In genomic region chr17:61393904-61394629, GRCh38 we compare ENCODE assay signal across 13 cellular contexts. TPM values are rescaled to one million over a fixed set of nuclear protein-coding genes. Genes with fewer than 3 reads are reported as not detected.
DNase-seq lines count a peak whose midpoint lies in the region; ATAC-seq and TF ChIP-seq lines count a peak whose summit lies in the region.
"Had no signal": no experiment of that assay in that cellular context is flagged by ENCODE, and none has a peak within 500 bp of the region (broad histone marks: within the 10 kb centered on the region; RNA-seq: fewer than 3 reads in every experiment).

No MANE protein-coding gene starts in this region.

- CTCF ChIA-PET in HCT116 (lab: Charles Lee) = interaction anchor here (0.7 to 2.6 kb wide), 12 partner anchors 10 to 716 kb away, joined by 3 to 14 read pairs (median 4); partner anchors contain the start of gene BCAS3

- TF ChIP-seq POLR2A in HCT116 (IDR thresholded peaks at IDR 0.05; ENCODE audit: borderline replicate concordance, extremely low read depth, insufficient read depth, insufficient read length) = no peak

- in situ Hi-C loops in SK-MEL-5 (cut with HindIII; ENCODE audit: low pct_unique_long_range_greater_than_20kb, low sequenced_read_pairs) = no loop called here

- H4K20me1 ChIP-seq in HCT116 (ENCODE audit: insufficient read depth) (no peaks in the 10 kb centered on the region), smooth muscle cell (ENCODE audit: low read depth) (peaks cover 5% of the 10 kb centered on the region)

- H3K36me3 ChIP-seq in HCT116 (ENCODE audit: control insufficient read depth in 1 of 2, insufficient read depth in 2 of 2, low read length in 2 of 2) = no peaks in the 10 kb centered on the region
- no peaks in the 10 kb centered on the region for H3K36me3 ChIP-seq in smooth muscle cell (ENCODE audit: low read depth)

- DNase-seq in HCT116 (ENCODE audit: low read depth, low spot score) = no peak
- DNase-seq in SK-MEL-5 (ENCODE audit: low read depth, low spot score) = peak; percentile 88
- peak; percentile 13 for DNase-seq in glutamatergic neuron
- DNase-seq in smooth muscle cell (lab: John Stamatoyannopoulos, UW; ENCODE audit: unreplicated experiment) = no peak
- no peak for DNase-seq in activated CD8-positive, alpha-beta memory T cell treated with anti-CD3 and anti-CD28 coated beads for 24 hours
- no peak for DNase-seq in putamen (ENCODE audit: low spot score)
- DNase-seq: activated effector memory CD4-positive, alpha-beta T cell treated with anti-CD3 and anti-CD28 coated beads, Interleukin-2, amount 50 U/mL, for 16 hours; caudate nucleus; NCI-H2171 treated with DMSO at 0.1 percent for 48 hours; SHP77 treated with DMSO at 0.1 percent for 48 hours had no signal

- H2AFZ ChIP-seq in HCT116 (ENCODE audit: low read depth, low read length, poor library complexity, severe bottlenecking) = no peak overlapping the region
- no peak overlapping the region for H2AFZ ChIP-seq in smooth muscle cell (ENCODE audit: low read depth)

- intact Hi-C loops in HCT116 (cut with micrococcal nuclease) = no loop called here

- H3K9ac ChIP-seq in HCT116 (ENCODE audit: low read length) = no peak overlapping the region
- H3K9ac ChIP-seq in smooth muscle cell (ENCODE audit: low read depth) = no peak overlapping the region

- no peaks in the 10 kb centered on the region for H3F3A ChIP-seq in smooth muscle cell (ENCODE audit: low read depth)

- no peak for TF ChIP-seq CTCF in HCT116 (IDR thresholded peaks at IDR 0.05 in 2 of 3, conservative IDR thresholded peaks at IDR 0.05 in 1 of 3; ENCODE audit: borderline replicate concordance in 1 of 3, insufficient read depth in 1 of 3, low read depth in 2 of 3, low read length in 2 of 3)
- TF ChIP-seq CTCF in glutamatergic neuron (IDR thresholded peaks at IDR 0.05; ENCODE audit: partially characterized antibody, unreplicated experiment) = no peak
- peak; percentile 4 for TF ChIP-seq CTCF in smooth muscle cell (IDR thresholded peaks at IDR 0.05; ENCODE audit: borderline replicate concordance, insufficient read depth, poor library complexity, severe bottlenecking)

- no TSS peak for BruUV-seq in HCT116 (replicated peaks; lab: Mats Ljungman, UMichigan)

- TF ChIP-seq RAD21 in HCT116 (IDR thresholded peaks at IDR 0.05; ENCODE audit: low read depth) = no peak

- no peak overlapping the region for H3K4me3 Mint-ChIP-seq in glutamatergic neuron (ENCODE audit: unreplicated experiment)
- H3K4me3 Mint-ChIP-seq: stimulated activated effector memory CD8-positive, alpha-beta T cell treated with anti-CD3 and anti-CD28 coated beads, Interleukin-12 subunit alpha, Interleukin-12 subunit beta, amount 100 ng/mL, for 72 hours had no signal

- ATAC-seq in HCT116 = 0 out of 2 replicates have a peak, but pooled peaks have one; percentile 0
- ATAC-seq in GM19023 (IDR thresholded peaks at IDR 0.05; ENCODE audit: unreplicated experiment) = no peak
- ATAC-seq: stimulated activated effector memory CD8-positive, alpha-beta T cell treated with anti-CD3 and anti-CD28 coated beads, Interleukin-12 subunit alpha, Interleukin-12 subunit beta, amount 100 ng/mL, for 72 hours had no signal

- no peaks in the 10 kb centered on the region for H3K36me3 Mint-ChIP-seq in glutamatergic neuron (ENCODE audit: unreplicated experiment)
- H3K36me3 Mint-ChIP-seq: stimulated activated effector memory CD8-positive, alpha-beta T cell treated with anti-CD3 and anti-CD28 coated beads, Interleukin-12 subunit alpha, Interleukin-12 subunit beta, amount 100 ng/mL, for 72 hours had no signal

- RAD21 ChIA-PET in HCT116 (lab: Charles Lee; ENCODE audit: low non-redundant PET in 1 of 2, low total read pairs in 2 of 2, uncharacterized antibody in 2 of 2, unreplicated experiment in 2 of 2) = interaction anchor here (0.6 to 1.3 kb wide), 4 partner anchors 18 to 673 kb away, joined by 3 to 5 read pairs (median 4); no protein-coding TSS in a partner anchor

- H3K79me2 ChIP-seq in HCT116 (ENCODE audit: insufficient read depth, low read length) (no peaks in the 10 kb centered on the region), smooth muscle cell (ENCODE audit: low read depth) (peaks cover 26% of the 10 kb centered on the region)

- peaks cover 34% of the 10 kb centered on the region for H3K27me3 Mint-ChIP-seq in glutamatergic neuron (ENCODE audit: unreplicated experiment)

- H3K4me1 ChIP-seq in HCT116 (ENCODE audit: control insufficient read depth in 1 of 2, insufficient read depth in 2 of 2, low read length in 2 of 2) (peaks cover 12 to 17% of the 10 kb centered on the region in 2 experiments; a peak in 3 of 4 replicates), smooth muscle cell (ENCODE audit: low read depth) (peaks cover 28% of the 10 kb centered on the region)

- H3K9me2 ChIP-seq in HCT116 (ENCODE audit: insufficient read depth) = no peaks in the 10 kb centered on the region

- H3K4me2 ChIP-seq in HCT116 (ENCODE audit: low read length) (no peak overlapping the region), smooth muscle cell (peak overlapping the region; percentile 97)

- no peak overlapping the region for H3K27ac Mint-ChIP-seq in glutamatergic neuron (ENCODE audit: unreplicated experiment)
- H3K27ac Mint-ChIP-seq: stimulated activated effector memory CD8-positive, alpha-beta T cell treated with anti-CD3 and anti-CD28 coated beads, Interleukin-12 subunit alpha, Interleukin-12 subunit beta, amount 100 ng/mL, for 72 hours had no signal

- peaks cover 13% of the 10 kb centered on the region for H3K9me3 Mint-ChIP-seq in glutamatergic neuron (ENCODE audit: unreplicated experiment)
- H3K9me3 Mint-ChIP-seq: stimulated activated effector memory CD8-positive, alpha-beta T cell treated with anti-CD3 and anti-CD28 coated beads, Interleukin-12 subunit alpha, Interleukin-12 subunit beta, amount 100 ng/mL, for 72 hours had no signal

- H3K27ac ChIP-seq in HCT116 (ENCODE audit: low read depth, low read length) (peak overlapping the region; percentile 18; the same call in 1 of the 2 replicates), smooth muscle cell (ENCODE audit: low read depth) (peak overlapping the region; percentile 40)

- 17% methylated on average over 7 of the region's 7 CpGs for WGBS in smooth muscle cell (ENCODE audit: low lambda C conversion rate)

- POLR2A ChIA-PET in HCT116 (lab: Charles Lee) = no interaction called here

- peaks cover 12% of the 10 kb centered on the region for H3K4me1 Mint-ChIP-seq in glutamatergic neuron (ENCODE audit: low read depth, unreplicated experiment)

- H3K9me3 ChIP-seq in HCT116 (ENCODE audit: control insufficient read depth in 1 of 2, insufficient read depth in 1 of 2, low read depth in 1 of 2, low read length in 2 of 2) = no peaks in the 10 kb centered on the region
- H3K9me3 ChIP-seq in smooth muscle cell (replicated peaks; ENCODE audit: low read depth) = no peaks in the 10 kb centered on the region

- H3K4me3 ChIP-seq in HCT116 (replicated peaks in 1 of 2; ENCODE audit: low read depth in 1 of 2, low read length in 2 of 2) = no peak overlapping the region
- no peak overlapping the region for H3K4me3 ChIP-seq in smooth muscle cell

- H3K27me3 ChIP-seq in HCT116 (ENCODE audit: insufficient read depth, low read length) (no peaks in the 10 kb centered on the region), smooth muscle cell (ENCODE audit: low read depth) (peaks cover 9% of the 10 kb centered on the region)

TF ChIP-seq in HCT116, 20 proteins besides CTCF, POLR2A, EP300 and RAD21:
- TF ChIP-seq ELF1 (IDR thresholded peaks at IDR 0.05; ENCODE audit: borderline replicate concordance, low read depth) (no peak), POLR2AphosphoS5 (IDR thresholded peaks at IDR 0.05; ENCODE audit: low read depth, low read length) (no peak), SIN3A (IDR thresholded peaks at IDR 0.05; ENCODE audit: low read depth) (no peak), REST (IDR thresholded peaks at IDR 0.05; ENCODE audit: low read depth) (no peak)

RNA-seq across cellular contexts. Expression of gene TBX2, which starts 5.6 kb away (rescaled TPM):
- total RNA-seq in HCT116 (2021; ENCODE audit: unreplicated experiment) = 0.71 TPM
- polyA plus RNA-seq in HCT116 (2012) = 0.09 and 0.42 TPM in 2 replicates
- total RNA-seq in SK-MEL-5 (2014; rRNA removed; shearing (Covaris generic)) = 25.2 and 27.7 TPM in 2 replicates
- polyA plus RNA-seq in SK-MEL-5 (2015; cell fraction: cytosol; rRNA removed) = 91.9 and 111 TPM in 2 replicates
- polyA plus RNA-seq in SK-MEL-5 (2015; cell fraction: nucleus; rRNA removed) = 93.3 and 110 TPM in 2 replicates
- 5.4 TPM for total RNA-seq in glutamatergic neuron (ENCODE audit: unreplicated experiment)
- total RNA-seq in smooth muscle cell = 40.0 and 46.7 TPM in 2 replicates
- polyA plus RNA-seq in smooth muscle cell = 96.5 and 146 TPM in 2 replicates

RNA-seq across cellular contexts. Expression of gene TBX4, which starts 58.2 kb away (rescaled TPM):
- total RNA-seq in HCT116 (2021; ENCODE audit: unreplicated experiment) (0.27 TPM), glutamatergic neuron (ENCODE audit: unreplicated experiment) (not detected), smooth muscle cell (14.1 and 15.4 TPM in 2 replicates)
- 0.36 and 0.41 TPM in 2 replicates for polyA plus RNA-seq in HCT116 (2012)
- not detected in 2 replicates for total RNA-seq in SK-MEL-5 (2014; rRNA removed; shearing (Covaris generic))
- not detected in 2 replicates for polyA plus RNA-seq in SK-MEL-5 (2015; cell fraction: cytosol; rRNA removed)
- polyA plus RNA-seq in SK-MEL-5 (2015; cell fraction: nucleus; rRNA removed) = 2.0 TPM in 1 of 2 replicates, not detected in the other
- 14.6 and 22.7 TPM in 2 replicates for polyA plus RNA-seq in smooth muscle cell
- total RNA-seq: esophagus mucosa had no signal

Comparison
In these comparisons a context has a peak if more than half of its experiments do, and no peak if none do; other contexts are left out.
1. DNase-seq: peak in SK-MEL-5 (single experiment) and glutamatergic neuron (single experiment); none in HCT116 (single experiment), smooth muscle cell (single experiment), activated CD8-positive, alpha-beta memory T cell treated with anti-CD3 and anti-CD28 coated beads for 24 hours (single experiment) and putamen (single experiment).
2. RNA of gene TBX4, which starts 58.2 kb away (total RNA-seq): 14.1 to 15.4 TPM in smooth muscle cell; 0.27 TPM in HCT116 (single experiment), not detected in glutamatergic neuron (single experiment) and not detected in SK-MEL-5; every median in the first group is over 10 times any median in the second.